ENCODE assay signal across 1 cellular context in genomic region chr14:28773176-28773575, GRCh38.
TF ChIP-seq lines count a peak whose summit lies in the region.

No MANE protein-coding gene starts in this region.

TF ChIP-seq in WTC11, 78 proteins besides CTCF, POLR2A, EP300 and RAD21 (continued from another document):
- no peak for TF ChIP-seq AR (CRISPR knock-in tag; IDR thresholded peaks at IDR 0.05)
TF ChIP-seq in WTC11: peak in this region for 0.
